In genomic region chr12:22981711-22982110, GRCh38 we compare ENCODE assay signal across 12 cellular contexts.
DNase-seq lines count a peak whose midpoint lies in the region; ATAC-seq, FAIRE-seq and TF ChIP-seq lines count a peak whose summit lies in the region.
"Had no signal": no experiment of that assay in that cellular context is flagged by ENCODE, and none has a peak within 500 bp of the region (broad histone marks: within the 10 kb centered on the region; RNA-seq: fewer than 3 reads in every experiment).

No MANE protein-coding gene starts in this region.

- H3K9me3 Mint-ChIP-seq in CD4-positive, alpha-beta memory T cell = peaks cover 0 to 2% (median 0%) of the 10 kb centered on the region in 8 donors
- H3K9me3 Mint-ChIP-seq: brain had no signal

- no peak overlapping the region for H3K4me3 ChIP-seq in AG10803 (ENCODE audit: low read length)
- H3K4me3 ChIP-seq in keratinocyte (ENCODE audit: control insufficient read depth in 2 of 3, extremely low read depth in 1 of 3, insufficient read depth in 2 of 3, low read depth in 1 of 3, low read length in 3 of 3) = no peak overlapping the region
- H3K4me3 ChIP-seq in CD4-positive, alpha-beta memory T cell (ENCODE audit: low read length in 2 of 2) = no peak overlapping the region
- H3K4me3 ChIP-seq in sigmoid colon = no peak overlapping the region
- H3K4me3 ChIP-seq: esophagus squamous epithelium had no signal

- H4K20me1 ChIP-seq in keratinocyte (ENCODE audit: control insufficient read depth, extremely low read depth, insufficient read depth, low read length) = no peaks in the 10 kb centered on the region

- no peak overlapping the region for H2AFZ ChIP-seq in keratinocyte (ENCODE audit: control insufficient read depth, low read length)

- 20 to 71% methylated on average over 3 of the region's 3 CpGs for WGBS in sigmoid colon, 2 donors

- no peaks in the 10 kb centered on the region for H3K36me3 ChIP-seq in keratinocyte (ENCODE audit: control insufficient read depth in 2 of 2, extremely low read depth in 1 of 2, insufficient read depth in 2 of 2, low read length in 2 of 2)
- H3K36me3 ChIP-seq in CD4-positive, alpha-beta memory T cell (ENCODE audit: insufficient read depth, low read length) = no peaks in the 10 kb centered on the region
- H3K36me3 ChIP-seq in sigmoid colon = no peaks in the 10 kb centered on the region
- H3K36me3 ChIP-seq: esophagus squamous epithelium had no signal

- DNase-seq in AG10803 (ENCODE audit: low read depth) = peak; percentile 57
- peak; percentile 19 for DNase-seq in HT-29 (ENCODE audit: low spot score)
- DNase-seq in amniotic epithelial cell (ENCODE audit: low read depth) = peak; percentile 56
- DNase-seq in keratinocyte (ENCODE audit: low read depth, low spot score) = no peak
- DNase-seq in CD4-positive, alpha-beta memory T cell = no peak
- no peak for DNase-seq in sigmoid colon
- DNase-seq: esophagus squamous epithelium, NCI-H1930 had no signal

- no peaks in the 10 kb centered on the region for H3K79me2 ChIP-seq in keratinocyte (ENCODE audit: control insufficient read depth, insufficient read depth, low read length)

- no peak for ATAC-seq in HG03095 (IDR thresholded peaks at IDR 0.05; ENCODE audit: unreplicated experiment)
- ATAC-seq in GM18868 (IDR thresholded peaks at IDR 0.05; ENCODE audit: unreplicated experiment) = no peak

- intact Hi-C loops in CD4-positive, alpha-beta memory T cell (cut with micrococcal nuclease) = no loop called here
- intact Hi-C loops in sigmoid colon (cut with DNase I) = no loop called here

- H3K4me1 ChIP-seq in keratinocyte (ENCODE audit: control insufficient read depth, extremely low read depth, insufficient read depth, low read length) = peaks cover 20% of the 10 kb centered on the region
- no peaks in the 10 kb centered on the region for H3K4me1 ChIP-seq in CD4-positive, alpha-beta memory T cell (ENCODE audit: insufficient read depth, low read length)
- H3K4me1 ChIP-seq in sigmoid colon = no peaks in the 10 kb centered on the region
- H3K4me1 ChIP-seq: esophagus squamous epithelium had no signal

- no peak overlapping the region for H3K27ac ChIP-seq in keratinocyte (ENCODE audit: control insufficient read depth, insufficient read depth, low read length)
- no peak overlapping the region for H3K27ac ChIP-seq in CD4-positive, alpha-beta memory T cell (ENCODE audit: low read depth, low read length)
- H3K27ac ChIP-seq in sigmoid colon = no peak overlapping the region
- H3K27ac ChIP-seq: esophagus squamous epithelium had no signal

- TF ChIP-seq CTCF in AG10803 (conservative IDR thresholded peaks at IDR 0.05; ENCODE audit: low read length) (peak; percentile 56), keratinocyte (optimal IDR thresholded peaks at IDR 0.05 in 1 of 3, IDR thresholded peaks at IDR 0.05 in 1 of 3, conservative IDR thresholded peaks at IDR 0.05 in 1 of 3; ENCODE audit: extremely low read depth in 1 of 3, insufficient read depth in 2 of 3, low read length in 3 of 3) (peak; percentile 23 to 64 (median 34)), sigmoid colon (IDR thresholded peaks at IDR 0.05) (no peak)

- H3K4me3 Mint-ChIP-seq in CD4-positive, alpha-beta memory T cell = no peak overlapping the region
- H3K4me3 Mint-ChIP-seq: brain had no signal

- H3K36me3 Mint-ChIP-seq in CD4-positive, alpha-beta memory T cell = no peaks in the 10 kb centered on the region
- H3K36me3 Mint-ChIP-seq: brain had no signal

- H3K27me3 Mint-ChIP-seq in CD4-positive, alpha-beta memory T cell = peaks cover 0 to 2% of the 10 kb centered on the region in 2 donors

- no peaks in the 10 kb centered on the region for H3K9me1 ChIP-seq in keratinocyte (ENCODE audit: control insufficient read depth, extremely low read depth, insufficient read depth, low read length)

- no peak for TF ChIP-seq EP300 in sigmoid colon (IDR thresholded peaks at IDR 0.05)

- no peaks in the 10 kb centered on the region for H3K9me3 ChIP-seq in keratinocyte (ENCODE audit: control insufficient read depth, low read depth, low read length)
- no peaks in the 10 kb centered on the region for H3K9me3 ChIP-seq in CD4-positive, alpha-beta memory T cell (ENCODE audit: control insufficient read depth in 1 of 2, low read length in 2 of 2)
- H3K9me3 ChIP-seq in sigmoid colon = no peaks in the 10 kb centered on the region
- H3K9me3 ChIP-seq: esophagus squamous epithelium had no signal

- CTCF ChIA-PET in CD4-positive, alpha-beta memory T cell (lab: Charles Lee; ENCODE audit: partially characterized antibody) = no interaction called here

- POLR2A ChIA-PET in CD4-positive, alpha-beta memory T cell (lab: Charles Lee; ENCODE audit: partially characterized antibody) = no interaction called here

- H3K27me3 ChIP-seq in keratinocyte (ENCODE audit: control insufficient read depth, extremely low read depth, insufficient read depth, low read length) = no peaks in the 10 kb centered on the region
- H3K27me3 ChIP-seq in CD4-positive, alpha-beta memory T cell (ENCODE audit: insufficient read depth, low read length) = no peaks in the 10 kb centered on the region
- no peaks in the 10 kb centered on the region for H3K27me3 ChIP-seq in sigmoid colon
- H3K27me3 ChIP-seq: esophagus squamous epithelium had no signal

- TF ChIP-seq POLR2A in sigmoid colon (IDR thresholded peaks at IDR 0.05) = no peak

- no peak overlapping the region for H3K27ac Mint-ChIP-seq in CD4-positive, alpha-beta memory T cell

- no peaks in the 10 kb centered on the region for H3K4me1 Mint-ChIP-seq in CD4-positive, alpha-beta memory T cell

- dilution Hi-C loops in keratinocyte (cut with MboI; ENCODE audit: extremely low pct_ligation_motif_present, low sequenced_read_pairs) = no loop called here

- H3K4me2 ChIP-seq in keratinocyte (ENCODE audit: control insufficient read depth, extremely low read depth, insufficient read depth, low read depth, low read length) = no peak overlapping the region

- H3K9ac ChIP-seq in keratinocyte (ENCODE audit: control insufficient read depth, extremely low read depth, insufficient read depth, low read length) = no peak overlapping the region

- FAIRE-seq in keratinocyte (lab: Jason Lieb, UNC) = no peak
- FAIRE-seq: TTC549 had no signal

Comparison
In these comparisons a context has a peak if more than half of its experiments do, and no peak if none do; other contexts are left out.
1. DNase-seq: peak in AG10803 (single experiment), HT-29 (single experiment) and amniotic epithelial cell (single experiment); none in keratinocyte (single experiment), CD4-positive, alpha-beta memory T cell (0 of 5) and sigmoid colon (single experiment).
2. CTCF ChIP-seq: peak in AG10803 (single experiment) and keratinocyte (3 of 3); none in sigmoid colon (0 of 4).